Comparison of ENCODE assay signal across 16 cellular contexts in genomic region chr2:6992821-6993228, GRCh38.
A peak's percentile ranks its signal among the peaks of the same experiment; 100 is the strongest.
DNase-seq lines count a peak whose midpoint lies in the region; ATAC-seq and TF ChIP-seq lines count a peak whose summit lies in the region.
"Had no signal": no experiment of that assay in that cellular context is flagged by ENCODE, and none has a peak within 500 bp of the region (broad histone marks: within the 10 kb centered on the region; RNA-seq: fewer than 3 reads in every experiment).

No MANE protein-coding gene starts in this region.

- peaks cover 5% of the 10 kb centered on the region for H3K27me3 Mint-ChIP-seq in neural progenitor cell (ENCODE audit: insufficient read depth, low read depth)
- H3K27me3 Mint-ChIP-seq: activated naive CD8-positive, alpha-beta T cell treated with anti-CD3 and anti-CD28 coated beads, Interleukin-2, amount 50 U/mL, for 24 hours had no signal

- no peaks in the 10 kb centered on the region for H4K20me1 ChIP-seq in neural progenitor cell (ENCODE audit: low read depth)

- peaks cover 52% of the 10 kb centered on the region for H3K36me3 Mint-ChIP-seq in neural progenitor cell

- peaks cover 13% of the 10 kb centered on the region for H3K9me3 Mint-ChIP-seq in neural progenitor cell
- H3K9me3 Mint-ChIP-seq: activated T-helper 1 cell treated with anti-CD3 and anti-CD28 coated beads, Interleukin-12 subunit alpha, Interleukin-12 subunit beta, Interleukin-2, Interleukin-4 antibody, amounts not matched to agents 30 ng/mL and 10 ng/mL and 1 ng/mL, durations not matched to agents 14 hours and 24 hours and 36 hours had no signal

- peak overlapping the region; percentile 90 for H3K27ac Mint-ChIP-seq in neural progenitor cell
- H3K27ac Mint-ChIP-seq: activated naive CD8-positive, alpha-beta T cell treated with anti-CD3 and anti-CD28 coated beads, Interleukin-2, amount 50 U/mL, for 24 hours; activated T-helper 1 cell treated with anti-CD3 and anti-CD28 coated beads, Interleukin-12 subunit alpha, Interleukin-12 subunit beta, Interleukin-2, Interleukin-4 antibody, amounts not matched to agents 30 ng/mL and 10 ng/mL and 1 ng/mL, durations not matched to agents 14 hours and 24 hours and 36 hours had no signal

- DNase-seq in heart left ventricle (no peak), cardiac septum (ENCODE audit: low spot score) (no peak), esophagus muscularis mucosa (ENCODE audit: extremely low spot score) (no peak), neural progenitor cell (ENCODE audit: low spot score) (no peak), vagina (ENCODE audit: extremely low spot score in 2 of 2) (no peak), prostate gland (ENCODE audit: low spot score) (no peak)
- no peak for DNase-seq in stimulated activated CD4-positive, alpha-beta T cell treated with anti-CD3 and anti-CD28 coated beads, Interleukin-2, amount 100 ng/mL, for 48 hours
- DNase-seq: activated CD8-positive, alpha-beta memory T cell treated with anti-CD3 and anti-CD28 coated beads for 24 hours; activated naive CD8-positive, alpha-beta T cell treated with anti-CD3 and anti-CD28 coated beads, Interleukin-2, amount 50 U/mL, for 24 hours; NCI-H2029; NCI-H510A; stimulated activated CD4-positive, alpha-beta T cell treated with anti-CD3 and anti-CD28 coated beads, Interleukin-4, amount 100 ng/mL, for 24 hours had no signal

- no peak overlapping the region for H3K4me3 Mint-ChIP-seq in neural progenitor cell
- H3K4me3 Mint-ChIP-seq: activated naive CD8-positive, alpha-beta T cell treated with anti-CD3 and anti-CD28 coated beads, Interleukin-2, amount 50 U/mL, for 24 hours; activated T-helper 1 cell treated with anti-CD3 and anti-CD28 coated beads, Interleukin-12 subunit alpha, Interleukin-12 subunit beta, Interleukin-2, Interleukin-4 antibody, amounts not matched to agents 30 ng/mL and 10 ng/mL and 1 ng/mL, durations not matched to agents 14 hours and 24 hours and 36 hours had no signal

- H3K9ac ChIP-seq in neural progenitor cell = no peak overlapping the region
- H3K9ac ChIP-seq: KMS-11 had no signal

- TF ChIP-seq POLR2A in heart left ventricle (IDR thresholded peaks at IDR 0.05) (no peak), esophagus muscularis mucosa (IDR thresholded peaks at IDR 0.05; ENCODE audit: low read depth) (no peak), vagina (IDR thresholded peaks at IDR 0.05) (no peak), prostate gland (IDR thresholded peaks at IDR 0.05) (no peak)

- H3K9me3 ChIP-seq in heart left ventricle = peaks cover 0 to 5% (median 0%) of the 10 kb centered on the region in 12 donors
- no peaks in the 10 kb centered on the region for H3K9me3 ChIP-seq in esophagus muscularis mucosa
- H3K9me3 ChIP-seq in neural progenitor cell (ENCODE audit: low read depth) = no peaks in the 10 kb centered on the region
- H3K9me3 ChIP-seq in vagina = no peaks in the 10 kb centered on the region
- H3K9me3 ChIP-seq in prostate gland = no peaks in the 10 kb centered on the region

- TF ChIP-seq EP300 in esophagus muscularis mucosa (IDR thresholded peaks at IDR 0.05) = no peak

- TF ChIP-seq CTCF in heart left ventricle (IDR thresholded peaks at IDR 0.05) (no peak), esophagus muscularis mucosa (IDR thresholded peaks at IDR 0.05) (no peak), neural progenitor cell (IDR thresholded peaks at IDR 0.05) (no peak), vagina (IDR thresholded peaks at IDR 0.05) (no peak), prostate gland (IDR thresholded peaks at IDR 0.05) (no peak)

- H3K27ac ChIP-seq in heart left ventricle = peak overlapping the region; percentile 38 to 74 (median 61)
- H3K27ac ChIP-seq in esophagus muscularis mucosa (replicated peaks in 1 of 4) = peak overlapping the region in 3 of 4 donors; percentile 7 to 54 (median 22)
- H3K27ac ChIP-seq in neural progenitor cell = no peak overlapping the region
- H3K27ac ChIP-seq in vagina = peak overlapping the region; percentile 31
- peak overlapping the region in 1 of 2 donors; percentile 10 for H3K27ac ChIP-seq in prostate gland
- H3K27ac ChIP-seq: KMS-11 had no signal

- H3K4me3 ChIP-seq in heart left ventricle (no peak overlapping the region), esophagus muscularis mucosa (no peak overlapping the region), neural progenitor cell (no peak overlapping the region), vagina (no peak overlapping the region), prostate gland (no peak overlapping the region)

- H3K4me1 Mint-ChIP-seq in neural progenitor cell = peaks cover 55% of the 10 kb centered on the region
- H3K4me1 Mint-ChIP-seq: activated naive CD8-positive, alpha-beta T cell treated with anti-CD3 and anti-CD28 coated beads, Interleukin-2, amount 50 U/mL, for 24 hours had no signal

- H3K36me3 ChIP-seq in heart left ventricle (peaks cover 0 to 16% (median 0%) of the 10 kb centered on the region in 9 donors), esophagus muscularis mucosa (peaks cover 0 to 4% (median 0%) of the 10 kb centered on the region in 4 donors), neural progenitor cell (peaks cover 3% of the 10 kb centered on the region), vagina (no peaks in the 10 kb centered on the region), prostate gland (no peaks in the 10 kb centered on the region)

- ATAC-seq in heart left ventricle = no peak
- no peak for ATAC-seq in GM19035 (IDR thresholded peaks at IDR 0.05; ENCODE audit: unreplicated experiment)
- ATAC-seq: activated CD4-positive, CD25-positive, alpha-beta regulatory T cell treated with anti-CD3 and anti-CD28 coated beads, Interleukin-2, amount 50 U/mL, for 24 hours; activated naive CD8-positive, alpha-beta T cell treated with anti-CD3 and anti-CD28 coated beads, Interleukin-2, amount 50 U/mL, for 24 hours had no signal

- intact Hi-C loops in heart left ventricle (cut with DNase I) = no loop called here
- intact Hi-C loops in cardiac septum (cut with DNase I) = loop anchor here (2.0 kb wide), 1 partner anchor 14 kb away; no protein-coding TSS in a partner anchor
- intact Hi-C loops in esophagus muscularis mucosa (cut with DNase I) = no loop called here
- intact Hi-C loops in vagina (cut with DNase I) = no loop called here
- intact Hi-C loops in prostate gland (cut with DNase I) = no loop called here

- H3K79me2 ChIP-seq in neural progenitor cell (ENCODE audit: low read depth) = no peaks in the 10 kb centered on the region

- WGBS in heart left ventricle, 4 donors = 48 to 68% (median 56%) methylated on average over 4 of the region's 4 CpGs
- 76% methylated on average over 4 of the region's 4 CpGs for WGBS in esophagus muscularis mucosa
- 79% methylated on average over 4 of the region's 4 CpGs for WGBS in prostate gland

- H3F3A ChIP-seq in neural progenitor cell (ENCODE audit: low read depth) = peaks cover 9% of the 10 kb centered on the region

- H3K4me1 ChIP-seq in heart left ventricle (peaks cover 6 to 45% (median 29%) of the 10 kb centered on the region in 12 donors), esophagus muscularis mucosa (peaks cover 12 to 30% (median 25%) of the 10 kb centered on the region in 4 donors), neural progenitor cell (peaks cover 12% of the 10 kb centered on the region), vagina (peaks cover 17% of the 10 kb centered on the region), prostate gland (replicated peaks) (no peaks in the 10 kb centered on the region)

- H3K27me3 ChIP-seq in heart left ventricle (no peaks in the 10 kb centered on the region), esophagus muscularis mucosa (no peaks in the 10 kb centered on the region), neural progenitor cell (peaks cover 7% of the 10 kb centered on the region), vagina (no peaks in the 10 kb centered on the region), prostate gland (replicated peaks; ENCODE audit: insufficient read depth) (no peaks in the 10 kb centered on the region)

- no peak overlapping the region for H3K4me2 ChIP-seq in neural progenitor cell
- H3K4me2 ChIP-seq: KMS-11 had no signal

- H2AFZ ChIP-seq in neural progenitor cell (replicated peaks) = no peak overlapping the region
